ENCODE assay signal across 1 cellular context in genomic region chr19:46736544-46737274, GRCh38.
TF ChIP-seq lines count a peak whose summit lies in the region.

No MANE protein-coding gene starts in this region.

TF ChIP-seq in K562, 482 proteins besides CTCF, POLR2A, EP300 and RAD21 (continued from another document and continues in another):
- peak; percentile 25; the same call in 1 of the 2 replicates for TF ChIP-seq JUND (IDR thresholded peaks at IDR 0.05; ENCODE audit: borderline replicate concordance, low read depth, low read length)
- TF ChIP-seq JUND (tag; IDR thresholded peaks at IDR 0.05; ENCODE audit: borderline replicate concordance, low read depth, low read length), result peak; percentile 36; the same call in 1 of the 3 replicates
- TF ChIP-seq SMAD4 (CRISPR knock-in tag; conservative IDR thresholded peaks at IDR 0.05), result peak; percentile 32; the same call in 1 of the 2 replicates
- TF ChIP-seq POU5F1 (IDR thresholded peaks at IDR 0.05; ENCODE audit: borderline replicate concordance, low read depth, low read length, partially characterized antibody), result no peak
- no peak for TF ChIP-seq SMC3 (conservative IDR thresholded peaks at IDR 0.05; ENCODE audit: insufficient read depth, low read depth, low read length)
- TF ChIP-seq NFIC (IDR thresholded peaks at IDR 0.05), result no peak
- no peak for TF ChIP-seq PBX2 (CRISPR knock-in tag; IDR thresholded peaks at IDR 0.05; ENCODE audit: low read depth)
- no peak for TF ChIP-seq PBX2 (tag; conservative IDR thresholded peaks at IDR 0.05; ENCODE audit: low read depth)
- TF ChIP-seq SNIP1 (IDR thresholded peaks at IDR 0.05; ENCODE audit: low read depth), result no peak
- TF ChIP-seq ZNF589 (CRISPR knock-in tag; IDR thresholded peaks at IDR 0.05; ENCODE audit: low read depth), result no peak
- no peak for TF ChIP-seq ZFP36 (IDR thresholded peaks at IDR 0.05; ENCODE audit: low read depth, low read length, partially characterized antibody)
- no peak for TF ChIP-seq HLTF (IDR thresholded peaks at IDR 0.05)
- TF ChIP-seq CCAR2 (IDR thresholded peaks at IDR 0.05; ENCODE audit: low read depth, low read length), result no peak
- TF ChIP-seq SNAPC5 (CRISPR knock-in tag; IDR thresholded peaks at IDR 0.05), result no peak
- TF ChIP-seq, protein P1, sequence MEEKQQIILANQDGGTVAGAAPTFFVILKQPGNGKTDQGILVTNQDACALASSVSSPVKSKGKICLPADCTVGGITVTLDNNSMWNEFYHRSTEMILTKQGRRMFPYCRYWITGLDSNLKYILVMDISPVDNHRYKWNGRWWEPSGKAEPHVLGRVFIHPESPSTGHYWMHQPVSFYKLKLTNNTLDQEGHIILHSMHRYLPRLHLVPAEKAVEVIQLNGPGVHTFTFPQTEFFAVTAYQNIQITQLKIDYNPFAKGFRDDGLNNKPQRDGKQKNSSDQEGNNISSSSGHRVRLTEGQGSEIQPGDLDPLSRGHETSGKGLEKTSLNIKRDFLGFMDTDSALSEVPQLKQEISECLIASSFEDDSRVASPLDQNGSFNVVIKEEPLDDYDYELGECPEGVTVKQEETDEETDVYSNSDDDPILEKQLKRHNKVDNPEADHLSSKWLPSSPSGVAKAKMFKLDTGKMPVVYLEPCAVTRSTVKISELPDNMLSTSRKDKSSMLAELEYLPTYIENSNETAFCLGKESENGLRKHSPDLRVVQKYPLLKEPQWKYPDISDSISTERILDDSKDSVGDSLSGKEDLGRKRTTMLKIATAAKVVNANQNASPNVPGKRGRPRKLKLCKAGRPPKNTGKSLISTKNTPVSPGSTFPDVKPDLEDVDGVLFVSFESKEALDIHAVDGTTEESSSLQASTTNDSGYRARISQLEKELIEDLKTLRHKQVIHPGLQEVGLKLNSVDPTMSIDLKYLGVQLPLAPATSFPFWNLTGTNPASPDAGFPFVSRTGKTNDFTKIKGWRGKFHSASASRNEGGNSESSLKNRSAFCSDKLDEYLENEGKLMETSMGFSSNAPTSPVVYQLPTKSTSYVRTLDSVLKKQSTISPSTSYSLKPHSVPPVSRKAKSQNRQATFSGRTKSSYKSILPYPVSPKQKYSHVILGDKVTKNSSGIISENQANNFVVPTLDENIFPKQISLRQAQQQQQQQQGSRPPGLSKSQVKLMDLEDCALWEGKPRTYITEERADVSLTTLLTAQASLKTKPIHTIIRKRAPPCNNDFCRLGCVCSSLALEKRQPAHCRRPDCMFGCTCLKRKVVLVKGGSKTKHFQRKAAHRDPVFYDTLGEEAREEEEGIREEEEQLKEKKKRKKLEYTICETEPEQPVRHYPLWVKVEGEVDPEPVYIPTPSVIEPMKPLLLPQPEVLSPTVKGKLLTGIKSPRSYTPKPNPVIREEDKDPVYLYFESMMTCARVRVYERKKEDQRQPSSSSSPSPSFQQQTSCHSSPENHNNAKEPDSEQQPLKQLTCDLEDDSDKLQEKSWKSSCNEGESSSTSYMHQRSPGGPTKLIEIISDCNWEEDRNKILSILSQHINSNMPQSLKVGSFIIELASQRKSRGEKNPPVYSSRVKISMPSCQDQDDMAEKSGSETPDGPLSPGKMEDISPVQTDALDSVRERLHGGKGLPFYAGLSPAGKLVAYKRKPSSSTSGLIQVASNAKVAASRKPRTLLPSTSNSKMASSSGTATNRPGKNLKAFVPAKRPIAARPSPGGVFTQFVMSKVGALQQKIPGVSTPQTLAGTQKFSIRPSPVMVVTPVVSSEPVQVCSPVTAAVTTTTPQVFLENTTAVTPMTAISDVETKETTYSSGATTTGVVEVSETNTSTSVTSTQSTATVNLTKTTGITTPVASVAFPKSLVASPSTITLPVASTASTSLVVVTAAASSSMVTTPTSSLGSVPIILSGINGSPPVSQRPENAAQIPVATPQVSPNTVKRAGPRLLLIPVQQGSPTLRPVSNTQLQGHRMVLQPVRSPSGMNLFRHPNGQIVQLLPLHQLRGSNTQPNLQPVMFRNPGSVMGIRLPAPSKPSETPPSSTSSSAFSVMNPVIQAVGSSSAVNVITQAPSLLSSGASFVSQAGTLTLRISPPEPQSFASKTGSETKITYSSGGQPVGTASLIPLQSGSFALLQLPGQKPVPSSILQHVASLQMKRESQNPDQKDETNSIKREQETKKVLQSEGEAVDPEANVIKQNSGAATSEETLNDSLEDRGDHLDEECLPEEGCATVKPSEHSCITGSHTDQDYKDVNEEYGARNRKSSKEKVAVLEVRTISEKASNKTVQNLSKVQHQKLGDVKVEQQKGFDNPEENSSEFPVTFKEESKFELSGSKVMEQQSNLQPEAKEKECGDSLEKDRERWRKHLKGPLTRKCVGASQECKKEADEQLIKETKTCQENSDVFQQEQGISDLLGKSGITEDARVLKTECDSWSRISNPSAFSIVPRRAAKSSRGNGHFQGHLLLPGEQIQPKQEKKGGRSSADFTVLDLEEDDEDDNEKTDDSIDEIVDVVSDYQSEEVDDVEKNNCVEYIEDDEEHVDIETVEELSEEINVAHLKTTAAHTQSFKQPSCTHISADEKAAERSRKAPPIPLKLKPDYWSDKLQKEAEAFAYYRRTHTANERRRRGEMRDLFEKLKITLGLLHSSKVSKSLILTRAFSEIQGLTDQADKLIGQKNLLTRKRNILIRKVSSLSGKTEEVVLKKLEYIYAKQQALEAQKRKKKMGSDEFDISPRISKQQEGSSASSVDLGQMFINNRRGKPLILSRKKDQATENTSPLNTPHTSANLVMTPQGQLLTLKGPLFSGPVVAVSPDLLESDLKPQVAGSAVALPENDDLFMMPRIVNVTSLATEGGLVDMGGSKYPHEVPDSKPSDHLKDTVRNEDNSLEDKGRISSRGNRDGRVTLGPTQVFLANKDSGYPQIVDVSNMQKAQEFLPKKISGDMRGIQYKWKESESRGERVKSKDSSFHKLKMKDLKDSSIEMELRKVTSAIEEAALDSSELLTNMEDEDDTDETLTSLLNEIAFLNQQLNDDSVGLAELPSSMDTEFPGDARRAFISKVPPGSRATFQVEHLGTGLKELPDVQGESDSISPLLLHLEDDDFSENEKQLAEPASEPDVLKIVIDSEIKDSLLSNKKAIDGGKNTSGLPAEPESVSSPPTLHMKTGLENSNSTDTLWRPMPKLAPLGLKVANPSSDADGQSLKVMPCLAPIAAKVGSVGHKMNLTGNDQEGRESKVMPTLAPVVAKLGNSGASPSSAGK (IDR thresholded peaks at IDR 0.05), result no peak
- TF ChIP-seq EZH2 (IDR thresholded peaks at IDR 0.05; ENCODE audit: borderline replicate concordance, low read depth, low read length), result no peak
- TF ChIP-seq, protein P2, sequence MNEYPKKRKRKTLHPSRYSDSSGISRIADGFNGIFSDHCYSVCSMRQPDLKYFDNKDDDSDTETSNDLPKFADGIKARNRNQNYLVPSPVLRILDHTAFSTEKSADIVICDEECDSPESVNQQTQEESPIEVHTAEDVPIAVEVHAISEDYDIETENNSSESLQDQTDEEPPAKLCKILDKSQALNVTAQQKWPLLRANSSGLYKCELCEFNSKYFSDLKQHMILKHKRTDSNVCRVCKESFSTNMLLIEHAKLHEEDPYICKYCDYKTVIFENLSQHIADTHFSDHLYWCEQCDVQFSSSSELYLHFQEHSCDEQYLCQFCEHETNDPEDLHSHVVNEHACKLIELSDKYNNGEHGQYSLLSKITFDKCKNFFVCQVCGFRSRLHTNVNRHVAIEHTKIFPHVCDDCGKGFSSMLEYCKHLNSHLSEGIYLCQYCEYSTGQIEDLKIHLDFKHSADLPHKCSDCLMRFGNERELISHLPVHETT (CRISPR knock-in tag; conservative IDR thresholded peaks at IDR 0.05 in 1 of 2, IDR thresholded peaks at IDR 0.05 in 1 of 2), result no peak
- TF ChIP-seq SMAD3 (CRISPR knock-in tag; conservative IDR thresholded peaks at IDR 0.05), result no peak
- TF ChIP-seq HNRNPK (IDR thresholded peaks at IDR 0.05; ENCODE audit: low read depth, low read length, poor library complexity, severe bottlenecking), result no peak
- TF ChIP-seq HDAC6 (IDR thresholded peaks at IDR 0.05; ENCODE audit: low read depth, low read length), result no peak
- no peak for TF ChIP-seq ZNF121 (CRISPR knock-in tag; conservative IDR thresholded peaks at IDR 0.05)
- TF ChIP-seq ESRRA (IDR thresholded peaks at IDR 0.05; ENCODE audit: borderline replicate concordance, low read depth), result peak; percentile 41; the same call in 1 of the 2 replicates
- TF ChIP-seq RBM22 (IDR thresholded peaks at IDR 0.05; ENCODE audit: low read depth, low read length, poor library complexity, severe bottlenecking), result no peak
- TF ChIP-seq NUFIP1 (IDR thresholded peaks at IDR 0.05; ENCODE audit: partially characterized antibody), result no peak
- TF ChIP-seq KDM2B (CRISPR knock-in tag; IDR thresholded peaks at IDR 0.05), result no peak
- TF ChIP-seq SMARCA4 (IDR thresholded peaks at IDR 0.05), result peak; percentile 33; the same call in 1 of the 2 replicates
- no peak for TF ChIP-seq CBX8 (IDR thresholded peaks at IDR 0.05; ENCODE audit: borderline replicate concordance, extremely low read depth, low read depth, low read length, poor library complexity, severe bottlenecking)
- no peak for TF ChIP-seq E2F5 (CRISPR knock-in tag; IDR thresholded peaks at IDR 0.05)
- no peak for TF ChIP-seq ZNF79 (CRISPR knock-in tag; IDR thresholded peaks at IDR 0.05; ENCODE audit: low read depth)
- TF ChIP-seq NCOA4 (IDR thresholded peaks at IDR 0.05; ENCODE audit: partially characterized antibody), result no peak
- TF ChIP-seq PRPF4 (IDR thresholded peaks at IDR 0.05; ENCODE audit: insufficient read depth, low read depth, low read length, poor library complexity, severe bottlenecking), result no peak
- peak; percentile 37; the same call in 1 of the 2 replicates for TF ChIP-seq GATA2 (CRISPR knock-in tag; IDR thresholded peaks at IDR 0.05)
- TF ChIP-seq ZNF780A (CRISPR knock-in tag; IDR thresholded peaks at IDR 0.05), result no peak
- TF ChIP-seq ZNF324 (CRISPR knock-in tag; IDR thresholded peaks at IDR 0.05), result no peak
- peak; percentile 44; the same call in 1 of the 2 replicates for TF ChIP-seq FOSL1 (tag; conservative IDR thresholded peaks at IDR 0.05)
- peak; percentile 61; the same call in 1 of the 2 replicates for TF ChIP-seq DPF2 (IDR thresholded peaks at IDR 0.05)
- TF ChIP-seq ZNF507 (tag; conservative IDR thresholded peaks at IDR 0.05), result no peak
- TF ChIP-seq BACH1 (tag; IDR thresholded peaks at IDR 0.05), result no peak
- TF ChIP-seq ZBTB9 (CRISPR knock-in tag; IDR thresholded peaks at IDR 0.05), result no peak
- 0 out of 2 replicates have a peak, but pooled peaks have one; percentile 21 for TF ChIP-seq JUN (IDR thresholded peaks at IDR 0.05; ENCODE audit: borderline replicate concordance, low read depth, low read length)
- TF ChIP-seq JUN (CRISPR knock-in tag; IDR thresholded peaks at IDR 0.05; ENCODE audit: borderline replicate concordance), result no peak
- no peak for TF ChIP-seq ZNF24 (IDR thresholded peaks at IDR 0.05)
- TF ChIP-seq, protein P3, sequence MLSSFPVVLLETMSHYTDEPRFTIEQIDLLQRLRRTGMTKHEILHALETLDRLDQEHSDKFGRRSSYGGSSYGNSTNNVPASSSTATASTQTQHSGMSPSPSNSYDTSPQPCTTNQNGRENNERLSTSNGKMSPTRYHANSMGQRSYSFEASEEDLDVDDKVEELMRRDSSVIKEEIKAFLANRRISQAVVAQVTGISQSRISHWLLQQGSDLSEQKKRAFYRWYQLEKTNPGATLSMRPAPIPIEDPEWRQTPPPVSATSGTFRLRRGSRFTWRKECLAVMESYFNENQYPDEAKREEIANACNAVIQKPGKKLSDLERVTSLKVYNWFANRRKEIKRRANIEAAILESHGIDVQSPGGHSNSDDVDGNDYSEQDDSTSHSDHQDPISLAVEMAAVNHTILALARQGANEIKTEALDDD (IDR thresholded peaks at IDR 0.05), result no peak
- TF ChIP-seq SIN3A (IDR thresholded peaks at IDR 0.05; ENCODE audit: borderline replicate concordance in 2 of 2, control insufficient read depth in 1 of 2, low read depth in 2 of 2, low read length in 2 of 2), result 0 out of 4 replicates have a peak, but pooled peaks of 1 of the 2 experiments have one; percentile 18
- TF ChIP-seq SLC30A9 (CRISPR knock-in tag; IDR thresholded peaks at IDR 0.05), result no peak
- TF ChIP-seq ZNF347 (CRISPR knock-in tag; IDR thresholded peaks at IDR 0.05; ENCODE audit: low read depth), result no peak
- TF ChIP-seq GATAD2A (IDR thresholded peaks at IDR 0.05), result no peak
- TF ChIP-seq SRSF9 (IDR thresholded peaks at IDR 0.05; ENCODE audit: borderline replicate concordance, low read depth, low read length), result no peak
- no peak for TF ChIP-seq PHTF2 (CRISPR knock-in tag; IDR thresholded peaks at IDR 0.05)
- TF ChIP-seq ZNF354B (CRISPR knock-in tag; IDR thresholded peaks at IDR 0.05), result no peak
